In the genomic region with DNA sequence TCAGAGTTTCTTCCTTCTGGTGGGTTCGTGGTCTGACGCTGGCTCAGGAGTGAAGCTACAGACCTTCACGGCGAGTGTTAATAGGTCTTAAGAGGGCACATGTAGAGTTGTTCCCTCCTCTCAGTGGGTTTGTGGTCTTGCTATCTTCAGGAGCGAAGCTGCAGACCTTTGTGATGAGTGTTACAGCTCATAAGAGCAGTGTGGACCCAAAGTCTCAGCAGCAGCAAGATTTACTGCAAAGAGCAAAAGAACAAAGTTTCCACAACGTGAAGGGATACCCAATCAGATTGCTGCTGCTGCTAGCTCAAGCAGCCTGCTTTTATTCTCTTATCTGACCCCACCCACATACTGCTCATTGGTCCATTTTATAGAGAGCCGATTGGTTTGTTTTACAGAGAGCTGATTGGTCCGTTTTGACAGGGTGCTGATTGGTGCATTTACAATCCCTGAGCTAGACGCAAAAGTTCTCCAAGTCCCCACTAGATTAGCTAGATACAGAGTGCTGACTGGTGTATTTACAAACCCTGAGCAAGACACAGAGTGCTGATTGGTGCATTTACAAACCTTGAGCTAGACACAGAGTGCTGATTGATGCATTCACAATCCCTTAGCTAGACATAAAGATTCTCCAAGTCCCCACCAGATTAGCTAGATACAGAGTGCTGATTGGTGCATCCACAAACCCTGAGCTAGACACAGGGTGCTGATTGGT, we compare ENCODE assay signal across 8 cellular contexts. TPM values are rescaled to one million over a fixed set of nuclear protein-coding genes. Genes with fewer than 3 reads are reported as not detected.
DNase-seq lines count a peak whose midpoint lies in the region; ATAC-seq, FAIRE-seq and TF ChIP-seq lines count a peak whose summit lies in the region.
"Not testable (repeated sequence)": the region's sequence is repeated elsewhere in the genome, so short reads cannot be mapped to it uniquely, and the experiment has no call there.

No MANE protein-coding gene starts in this region.

- not testable (repeated sequence) for H3K4me1 Mint-ChIP-seq in WTC11; activated naive CD8-positive, alpha-beta T cell treated with anti-CD3 and anti-CD28 coated beads for 36 hours

- H2AFZ ChIP-seq in HepG2 (ENCODE audit: low read length), result peak overlapping the region; percentile 76

- not testable (repeated sequence) for H3K36me3 Mint-ChIP-seq in WTC11; activated naive CD8-positive, alpha-beta T cell treated with anti-CD3 and anti-CD28 coated beads for 36 hours

- FAIRE-seq in GM12891 (lab: Jason Lieb, UNC) (peak; percentile 59), HepG2 (lab: Jason Lieb, UNC) (peak; percentile 23)

- DNase-seq in GM12891 (ENCODE audit: insufficient read length, low spot score); WTC11 (ENCODE audit: low spot score): not testable (repeated sequence)
- DNase-seq in NB4 (ENCODE audit: low read depth), result peak; percentile 26
- peak; percentile 7 for DNase-seq in activated T-cell treated with anti-CD3 and anti-CD28 coated beads for 24 hours (ENCODE audit: low read depth)
- peak; percentile 28 for DNase-seq in activated naive CD8-positive, alpha-beta T cell treated with anti-CD3 and anti-CD28 coated beads for 36 hours
- peak; percentile 45 for DNase-seq in HepG2 (ENCODE audit: low spot score)
- DNase-seq in stimulated activated CD4-positive, alpha-beta T cell treated with anti-CD3 and anti-CD28 coated beads, TNF-alpha, amount 100 ng/mL, for 48 hours (ENCODE audit: low read depth in 3 of 3), result peak in 2 of 3 donors; percentile 6 to 16

- intact Hi-C loops in HepG2 (cut with micrococcal nuclease; ENCODE audit: unreplicated experiment), result not testable (repeated sequence)

- H3K27me3 Mint-ChIP-seq in WTC11 (ENCODE audit: low read depth); activated naive CD8-positive, alpha-beta T cell treated with anti-CD3 and anti-CD28 coated beads for 36 hours: not testable (repeated sequence)

- H3K79me2 ChIP-seq in HepG2 (ENCODE audit: insufficient read depth, low read length), result not testable (repeated sequence)

- not testable (repeated sequence) for H3K36me3 ChIP-seq in BLaER1; HepG2 (replicated peaks in 1 of 2; ENCODE audit: control insufficient read depth in 1 of 2, insufficient read depth in 2 of 2, low read length in 2 of 2)

- TF ChIP-seq CTCF in NB4 (IDR thresholded peaks at IDR 0.05; ENCODE audit: low read depth, low read length); WTC11 (IDR thresholded peaks at IDR 0.05); HepG2 (CRISPR knock-in tag; IDR thresholded peaks at IDR 0.05): not testable (repeated sequence)

- not testable (repeated sequence) for H3K4me3 ChIP-seq in BLaER1; NB4 (ENCODE audit: low read depth, low read length)
- peak overlapping the region in 1 of 3 experiments; percentile 10; a peak in 1 of 6 replicates for H3K4me3 ChIP-seq in HepG2 (replicated peaks in 1 of 3; ENCODE audit: insufficient read depth in 1 of 3, low read depth in 2 of 3, low read length in 3 of 3)

- not testable (repeated sequence) for H3K4me3 Mint-ChIP-seq in WTC11
- peak overlapping the region; percentile 71 for H3K4me3 Mint-ChIP-seq in activated naive CD8-positive, alpha-beta T cell treated with anti-CD3 and anti-CD28 coated beads for 36 hours

- not testable (repeated sequence) for H3K27ac Mint-ChIP-seq in WTC11
- H3K27ac Mint-ChIP-seq in activated naive CD8-positive, alpha-beta T cell treated with anti-CD3 and anti-CD28 coated beads for 36 hours, result peak overlapping the region; percentile 82

- not testable (repeated sequence) for H3K27me3 ChIP-seq in BLaER1; HepG2 (ENCODE audit: control insufficient read depth in 1 of 2, insufficient read depth in 2 of 2, low read length in 2 of 2)

- H3K9ac ChIP-seq in BLaER1, result peak overlapping the region; percentile 53; the same call in 1 of the 2 replicates
- H3K9ac ChIP-seq in HepG2 (ENCODE audit: insufficient read depth, low read depth, low read length), result not testable (repeated sequence)

- TF ChIP-seq EP300 in HepG2 (IDR thresholded peaks at IDR 0.05; ENCODE audit: low read depth in 2 of 2, low read length in 2 of 2); HepG2 (CRISPR knock-in tag; IDR thresholded peaks at IDR 0.05; ENCODE audit: borderline replicate concordance): not testable (repeated sequence)

- TF ChIP-seq POLR2A in GM12891 (IDR thresholded peaks at IDR 0.05; ENCODE audit: low read depth, low read length); NB4 (IDR thresholded peaks at IDR 0.05; ENCODE audit: extremely low read depth, insufficient read length); HepG2 (IDR thresholded peaks at IDR 0.05; ENCODE audit: insufficient read depth in 1 of 2, low read depth in 2 of 2, low read length in 2 of 2): not testable (repeated sequence)

- H3K4me1 ChIP-seq in BLaER1 (peaks cover 24% of the 10 kb centered on the region), HepG2 (ENCODE audit: insufficient read depth, low read length) (peaks cover 19% of the 10 kb centered on the region)

- H3K9me3 ChIP-seq in BLaER1, result peaks cover 13% of the 10 kb centered on the region
- not testable (repeated sequence) for H3K9me3 ChIP-seq in HepG2 (ENCODE audit: low read length)

- not testable (repeated sequence) for H3K9me3 Mint-ChIP-seq in WTC11; activated naive CD8-positive, alpha-beta T cell treated with anti-CD3 and anti-CD28 coated beads for 36 hours

- in situ Hi-C loops in HepG2 (cut with HindIII; ENCODE audit: extremely low pct_ligation_motif_present, low pct_unique_long_range_greater_than_20kb), result not testable (repeated sequence)

- CTCF ChIA-PET in WTC11 (lab: Charles Lee), result interaction anchor here (0.8 to 1.1 kb wide), 2 partner anchors 12 to 115 kb away, joined by 3 to 5 read pairs; no protein-coding TSS in a partner anchor
- CTCF ChIA-PET in HepG2 (lab: Yijun Ruan, JAX; ENCODE audit: low intra/inter-chr PET ratio, low total read pairs), result not testable (repeated sequence)

- not testable (repeated sequence) for BruUV-seq in HepG2 (replicated peaks; lab: Mats Ljungman, UMichigan)

- WGBS in HepG2 (ENCODE audit: low lambda C conversion rate), result 47% methylated on average over 9 of the region's 9 CpGs

- ATAC-seq in WTC11, result not testable (repeated sequence)
- peak; percentile 57 for ATAC-seq in HepG2

- TF ChIP-seq RAD21 in HepG2 (CRISPR knock-in tag; IDR thresholded peaks at IDR 0.05), result not testable (repeated sequence)

- H3K4me2 ChIP-seq in BLaER1, result peak overlapping the region; percentile 70
- peak overlapping the region; percentile 48 for H3K4me2 ChIP-seq in HepG2 (ENCODE audit: low read depth, low read length)

- H4K20me1 ChIP-seq in BLaER1; HepG2 (ENCODE audit: insufficient read depth, low read length): not testable (repeated sequence)

- peak overlapping the region; percentile 31; the same call in 1 of the 2 replicates for H3K27ac ChIP-seq in BLaER1
- H3K27ac ChIP-seq in HepG2 (ENCODE audit: extremely low read length, insufficient read depth, low read length), result not testable (repeated sequence)

- POLR2A ChIA-PET in WTC11 (lab: Charles Lee), result not testable (repeated sequence)
- POLR2A ChIA-PET in HepG2 (lab: Yijun Ruan, JAX), result interaction anchor here (1.3 kb wide), 1 partner anchor 21 kb away, joined by 4 read pairs; no protein-coding TSS in a partner anchor

TF ChIP-seq in WTC11, 78 proteins besides CTCF, POLR2A, EP300 and RAD21:
- peak; percentile 52 for TF ChIP-seq NFYB (CRISPR knock-in tag; conservative IDR thresholded peaks at IDR 0.05; ENCODE audit: low read depth)
TF ChIP-seq in WTC11: peak in this region for 1; not testable (repeated sequence) for 77.

TF ChIP-seq in HepG2, 621 proteins besides CTCF, POLR2A, EP300 and RAD21 (continues in another document):
- TF ChIP-seq MAFF (IDR thresholded peaks at IDR 0.05; ENCODE audit: low read depth, low read length) (0 out of 2 replicates have a peak, but pooled peaks have one; percentile 44), ZMYM4 (CRISPR knock-in tag; IDR thresholded peaks at IDR 0.05) (peak; percentile 54)

RNA-seq across cellular contexts. Expression of gene METTL16, which starts 19.7 kb away (rescaled TPM):
- polyA plus RNA-seq in GM12891 (2012; ENCODE audit: low read depth, missing spikeins), result 15.7 TPM
- 45.9 to 54.1 TPM (median 51.1 TPM) in 3 replicates for total RNA-seq in WTC11 (2021)
- total RNA-seq in activated naive CD8-positive, alpha-beta T cell treated with anti-CD3 and anti-CD28 coated beads for 36 hours, result 10 to 100 TPM; 61.7 to 66.5 TPM
- total RNA-seq in HepG2 (2016; rRNA removed; fragmentation: Illumina TruSeq; extraction: Trizol), result 18.5 and 28.9 TPM in 2 replicates
- total RNA-seq in HepG2 (2016; cell fraction: cytosol; rRNA removed; fragmentation: Illumina TruSeq; extraction: Trizol; ENCODE audit: low read depth), result 3.7 and 4.1 TPM in 2 replicates
- total RNA-seq in HepG2 (2016; cell fraction: insoluble cytoplasmic fraction; rRNA removed; fragmentation: Illumina TruSeq; extraction: Trizol), result 21.0 and 29.4 TPM in 2 replicates
- total RNA-seq in HepG2 (2016; cell fraction: membrane; rRNA removed; fragmentation: Illumina TruSeq; extraction: Trizol), result 8.5 and 9.2 TPM in 2 replicates
- 24.8 and 35.3 TPM in 2 replicates for total RNA-seq in HepG2 (2016; cell fraction: nucleus; rRNA removed; fragmentation: Illumina TruSeq; extraction: Trizol)
- polyA plus RNA-seq in HepG2 (2011; rRNA removed), result 10.5 and 11.6 TPM in 2 replicates
- 7.2 and 10.1 TPM in 2 replicates for polyA plus RNA-seq in HepG2 (2011; cell fraction: cytosol; rRNA removed)
- 9.0 and 9.8 TPM in 2 replicates for polyA plus RNA-seq in HepG2 (2011; cell fraction: nucleus; rRNA removed)
- 9.2 and 11.4 TPM in 2 replicates for polyA plus RNA-seq in HepG2 (2012)
- polyA plus RNA-seq in HepG2 (2016; cell fraction: cytosol; fragmentation: Illumina TruSeq; extraction: Trizol; ENCODE audit: low read depth), result 2.3 and 2.8 TPM in 2 replicates
- polyA plus RNA-seq in HepG2 (2016; cell fraction: insoluble cytoplasmic fraction; fragmentation: Illumina TruSeq; extraction: Trizol; ENCODE audit: low read depth), result 23.7 and 23.9 TPM in 2 replicates
- polyA plus RNA-seq in HepG2 (2016; cell fraction: membrane; fragmentation: Illumina TruSeq; extraction: Trizol; ENCODE audit: low read depth), result 4.7 and 6.0 TPM in 2 replicates
- polyA plus RNA-seq in HepG2 (2016; cell fraction: nucleus; fragmentation: Illumina TruSeq; extraction: Trizol; ENCODE audit: insufficient read depth, low read depth), result 25.7 and 28.3 TPM in 2 replicates
- 15.4 and 29.1 TPM in 2 replicates for polyA minus RNA-seq in HepG2 (2011; rRNA and poly(A)+ RNA removed; ENCODE audit: low replicate concordance)
- polyA minus RNA-seq in HepG2 (2011; cell fraction: cytosol; rRNA and poly(A)+ RNA removed), result 7.4 and 8.2 TPM in 2 replicates
- polyA minus RNA-seq in HepG2 (2011; cell fraction: nucleus; rRNA and poly(A)+ RNA removed), result 36.6 and 37.7 TPM in 2 replicates
